9 cellular contexts compared by ENCODE assay signal in genomic region chr1:26281971-26282693, GRCh38. TPM values are rescaled to one million over a fixed set of nuclear protein-coding genes. Genes with fewer than 3 reads are reported as not detected.
A peak's percentile ranks its signal among the peaks of the same experiment; 100 is the strongest.
DNase-seq lines count a peak whose midpoint lies in the region; ATAC-seq and TF ChIP-seq lines count a peak whose summit lies in the region.
"Had no signal": no experiment of that assay in that cellular context is flagged by ENCODE, and none has a peak within 500 bp of the region (broad histone marks: within the 10 kb centered on the region; RNA-seq: fewer than 3 reads in every experiment).

No MANE protein-coding gene starts in this region.

- peaks cover 17% of the 10 kb centered on the region for H3K36me3 ChIP-seq in HUES48 (ENCODE audit: control insufficient read depth, insufficient read depth, low read length)

- no peak for DNase-seq in activated naive CD4-positive, alpha-beta T cell treated with anti-CD3 and anti-CD28 coated beads, Interleukin-2, amount 50 U/mL, for 72 hours (ENCODE audit: low spot score in 2 of 2)
- peak; percentile 92 for DNase-seq in left kidney (ENCODE audit: low read depth, low spot score)
- no peak for DNase-seq in AML-193 (lab: John Stamatoyannopoulos, UW)
- DNase-seq in SW 1271 (lab: John Stamatoyannopoulos, UW): no peak
- DNase-seq in DMS153 treated with DMSO at 0.1 percent for 48 hours (lab: John Stamatoyannopoulos, UW; ENCODE audit: unreplicated experiment): no peak

- no peak for TF ChIP-seq CTCF in 22Rv1 (IDR thresholded peaks at IDR 0.05)

- H3K4me1 ChIP-seq in HUES48 (ENCODE audit: control insufficient read depth, insufficient read depth, low read length): peaks cover 34% of the 10 kb centered on the region

- no peaks in the 10 kb centered on the region for H3K9me3 Mint-ChIP-seq in activated naive CD4-positive, alpha-beta T cell treated with anti-CD3 and anti-CD28 coated beads, Interleukin-2, amount 50 U/mL, for 72 hours

- H3K9ac ChIP-seq in HUES48 (ENCODE audit: low read depth, low read length): no peak overlapping the region

- H3K27ac ChIP-seq in 22Rv1 (peak overlapping the region; percentile 91), HUES48 (ENCODE audit: low read depth, low read length) (peak overlapping the region; percentile 73)

- H3K27ac Mint-ChIP-seq in activated naive CD4-positive, alpha-beta T cell treated with anti-CD3 and anti-CD28 coated beads, Interleukin-2, amount 50 U/mL, for 72 hours: peak overlapping the region; percentile 92 to 95

- H3K4me3 ChIP-seq in HUES48 (ENCODE audit: low read depth, low read length): peak overlapping the region; percentile 14

- H3K9me3 ChIP-seq in HUES48 (ENCODE audit: control insufficient read depth, insufficient read depth, low read length): no peaks in the 10 kb centered on the region

- no peaks in the 10 kb centered on the region for H3K27me3 ChIP-seq in HUES48 (ENCODE audit: control insufficient read depth, insufficient read depth, low read length)

- no peak for ATAC-seq in activated naive CD4-positive, alpha-beta T cell treated with anti-CD3 and anti-CD28 coated beads, Interleukin-2, amount 50 U/mL, for 72 hours
- no peak for ATAC-seq in GM21390 (IDR thresholded peaks at IDR 0.05; ENCODE audit: unreplicated experiment)
- ATAC-seq: HepG2 had no signal

- peaks cover 43 to 62% of the 10 kb centered on the region in 2 donors for H3K36me3 Mint-ChIP-seq in activated naive CD4-positive, alpha-beta T cell treated with anti-CD3 and anti-CD28 coated beads, Interleukin-2, amount 50 U/mL, for 72 hours

RNA-seq across cellular contexts. Expression of gene SH3BGRL3, which starts 2.2 kb away (rescaled TPM):
- total RNA-seq in activated naive CD4-positive, alpha-beta T cell treated with anti-CD3 and anti-CD28 coated beads, Interleukin-2, amount 50 U/mL, for 72 hours: 100 to 1,000 TPM; 261 to 364 TPM

RNA-seq across cellular contexts. Expression of gene UBXN11, which starts 24.3 kb away (rescaled TPM):
- 10 to 100 TPM; 21.0 to 25.8 TPM for total RNA-seq in activated naive CD4-positive, alpha-beta T cell treated with anti-CD3 and anti-CD28 coated beads, Interleukin-2, amount 50 U/mL, for 72 hours

RNA-seq across cellular contexts. Expression of gene CD52, which starts 35.6 kb away (rescaled TPM):
- 100 to 1,000 TPM; 343 to 698 TPM for total RNA-seq in activated naive CD4-positive, alpha-beta T cell treated with anti-CD3 and anti-CD28 coated beads, Interleukin-2, amount 50 U/mL, for 72 hours
- total RNA-seq: HepG2 had no signal

RNA-seq across cellular contexts. Expression of gene CEP85, which starts 48.1 kb away (rescaled TPM):
- total RNA-seq in activated naive CD4-positive, alpha-beta T cell treated with anti-CD3 and anti-CD28 coated beads, Interleukin-2, amount 50 U/mL, for 72 hours: 10 to 100 TPM; 26.9 to 92.3 TPM
